Comparison of ENCODE assay signal across 19 cellular contexts in genomic region chr1:76186617-76187016, GRCh38.
"Had no signal": no experiment of that assay in that cellular context is flagged by ENCODE, and none has a peak within 500 bp of the region (broad histone marks: within the 10 kb centered on the region; RNA-seq: fewer than 3 reads in every experiment).

No MANE protein-coding gene starts in this region.

- H3K36me3 ChIP-seq: heart left ventricle, spleen, tibial nerve had no signal

- ATAC-seq: effector memory CD8-positive, alpha-beta T cell; foreskin keratinocyte; heart left ventricle; left colon; naive thymus-derived CD4-positive, alpha-beta T cell; sciatic nerve; stimulated activated naive B cell treated with anti-CD40 and anti-IgM and Interleukin-4, amounts not matched to agents 10 μg/mL and 1 μg/mL and 100 μg/mL, for 72 hours; stimulated activated naive CD8-positive, alpha-beta T cell treated with anti-CD3 and anti-CD28 coated beads, Interleukin-15, amount 100 ng/mL, for 72 hours had no signal

- H3K27me3 ChIP-seq: foreskin keratinocyte, heart left ventricle, spleen, testis, tibial nerve had no signal

- DNase-seq: effector memory CD8-positive, alpha-beta T cell; erythroblast; foreskin keratinocyte; heart left ventricle; hippocampal formation; left colon; mammary epithelial cell; naive thymus-derived CD4-positive, alpha-beta T cell; posterior cingulate gyrus; spleen; stimulated activated CD4-positive, alpha-beta T cell treated with anti-CD3 and anti-CD28 coated beads, Interleukin-15, amount 100 ng/mL, for 24 hours; stimulated activated CD4-positive, alpha-beta T cell treated with anti-CD3 and anti-CD28 coated beads, Interleukin-1b, Interleukin-23, amount 100 ng/mL, for 48 hours; stimulated activated CD4-positive, alpha-beta T cell treated with anti-CD3 and anti-CD28 coated beads, Interleukin-4, amount 100 ng/mL, for 24 hours; stimulated activated naive B cell treated with anti-CD40 and anti-IgM and Interleukin-4, amounts not matched to agents 10 μg/mL and 1 μg/mL and 100 μg/mL, for 72 hours; stimulated activated naive CD8-positive, alpha-beta T cell treated with anti-CD3 and anti-CD28 coated beads, Interleukin-15, amount 100 ng/mL, for 72 hours; testis had no signal

- H3K4me1 ChIP-seq: foreskin keratinocyte, heart left ventricle, testis, tibial nerve had no signal

- H3K4me3 ChIP-seq: heart left ventricle, spleen, testis, tibial nerve had no signal

- H3K27ac ChIP-seq: foreskin keratinocyte, heart left ventricle, spleen, testis, tibial nerve had no signal

- H3K9me3 ChIP-seq: heart left ventricle, spleen, testis, tibial nerve had no signal

- FAIRE-seq: colon had no signal
